Comparison of ENCODE assay signal across 18 cellular contexts in genomic region chr11:125268611-125269010, GRCh38.
"Had no signal": no experiment of that assay in that cellular context is flagged by ENCODE, and none has a peak within 500 bp of the region (broad histone marks: within the 10 kb centered on the region; RNA-seq: fewer than 3 reads in every experiment).

No MANE protein-coding gene starts in this region.

- H3K36me3 ChIP-seq: ascending aorta, SJSA1, transverse colon had no signal

- H3K4me1 Mint-ChIP-seq: activated naive CD4-positive, alpha-beta T cell treated with anti-CD3 and anti-CD28 coated beads, Interleukin-2, amount 10 ng/mL, durations not matched to agents 7 days and 5 days; activated T-helper 17 cell treated with anti-CD3 and anti-CD28 coated beads, Interleukin-2, amount 50 U/mL, for 72 hours; memory B cell had no signal

- H3K27me3 ChIP-seq: ascending aorta, SJSA1, transverse colon had no signal

- H3K4me3 Mint-ChIP-seq: activated naive CD4-positive, alpha-beta T cell treated with anti-CD3 and anti-CD28 coated beads, Interleukin-2, amount 10 ng/mL, durations not matched to agents 7 days and 5 days; activated T-helper 17 cell treated with anti-CD3 and anti-CD28 coated beads, Interleukin-2, amount 50 U/mL, for 72 hours; memory B cell; T-helper 2 cell treated with Interferon-gamma antibody and Interleukin-4, amounts not matched to agents 5 μg/mL and 100 μg/mL, for 36 hours had no signal

- H3K27ac Mint-ChIP-seq: activated naive CD4-positive, alpha-beta T cell treated with anti-CD3 and anti-CD28 coated beads, Interleukin-2, amount 10 ng/mL, durations not matched to agents 7 days and 5 days; activated T-helper 17 cell treated with anti-CD3 and anti-CD28 coated beads, Interleukin-2, amount 50 U/mL, for 72 hours; memory B cell; T-helper 2 cell treated with Interferon-gamma antibody and Interleukin-4, amounts not matched to agents 5 μg/mL and 100 μg/mL, for 36 hours had no signal

- H3K36me3 Mint-ChIP-seq: activated naive CD4-positive, alpha-beta T cell treated with anti-CD3 and anti-CD28 coated beads, Interleukin-2, amount 10 ng/mL, durations not matched to agents 7 days and 5 days; memory B cell had no signal

- ATAC-seq: activated T-helper 17 cell treated with anti-CD3 and anti-CD28 coated beads, Interleukin-2, amount 50 U/mL, for 72 hours; left ventricle myocardium superior had no signal

- H3K27ac ChIP-seq: ascending aorta, coronary artery, SJSA1, transverse colon had no signal

- DNase-seq: activated CD4-positive, alpha-beta T cell treated with anti-CD3 and anti-CD28 coated beads, Interleukin-2, amount 50 U/mL, for 1 hour; activated CD4-positive, CD25-positive, alpha-beta regulatory T cell; activated CD8-positive, alpha-beta memory T cell treated with anti-CD3 and anti-CD28 coated beads for 24 hours; activated naive CD4-positive, alpha-beta T cell treated with anti-CD3 and anti-CD28 coated beads, Interleukin-2, amount 10 ng/mL, durations not matched to agents 7 days and 5 days; central memory CD4-positive, alpha-beta T cell; foreskin fibroblast; glutamatergic neuron; left ventricle myocardium superior; retina; stimulated activated CD4-positive, alpha-beta T cell treated with anti-CD3 and anti-CD28 coated beads, Interleukin-4, amount 100 ng/mL, for 24 hours; stimulated activated naive CD4-positive, alpha-beta T cell; transverse colon had no signal

- H3K9me3 ChIP-seq: ascending aorta, SJSA1, transverse colon had no signal

- H3K4me3 ChIP-seq: ascending aorta, coronary artery, SJSA1, transverse colon had no signal

- H3K9me3 Mint-ChIP-seq: activated naive CD4-positive, alpha-beta T cell treated with anti-CD3 and anti-CD28 coated beads, Interleukin-2, amount 10 ng/mL, durations not matched to agents 7 days and 5 days; activated T-helper 17 cell treated with anti-CD3 and anti-CD28 coated beads, Interleukin-2, amount 50 U/mL, for 72 hours; memory B cell; T-helper 2 cell treated with Interferon-gamma antibody and Interleukin-4, amounts not matched to agents 5 μg/mL and 100 μg/mL, for 36 hours had no signal

- H3K4me1 ChIP-seq: transverse colon had no signal
